In genomic region chr19:4088065-4088679, GRCh38 we compare ENCODE assay signal across 16 cellular contexts. TPM values are rescaled to one million over a fixed set of nuclear protein-coding genes. Genes with fewer than 3 reads are reported as not detected.
DNase-seq lines count a peak whose midpoint lies in the region; ATAC-seq and TF ChIP-seq lines count a peak whose summit lies in the region.
"Had no signal": no experiment of that assay in that cellular context is flagged by ENCODE, and none has a peak within 500 bp of the region (broad histone marks: within the 10 kb centered on the region; RNA-seq: fewer than 3 reads in every experiment).

No MANE protein-coding gene starts in this region.

- H3K79me1 ChIP-seq in trophoblast cell (ENCODE audit: low read length): peaks cover 22% of the 10 kb centered on the region

- POLR2A ChIA-PET in CD8-positive, alpha-beta memory T cell (lab: Charles Lee): interaction anchor here (0.6 to 2.1 kb wide), 10 partner anchors 11 to 385 kb away, joined by 3 to 27 read pairs (median 5); partner anchors contain the start of genes PIAS4 and ZBTB7A
- POLR2A ChIA-PET in PC-9 (lab: Charles Lee; ENCODE audit: unreplicated experiment): no interaction called here

- no peak overlapping the region for H3K4ac ChIP-seq in trophoblast cell (ENCODE audit: low read depth, low read length)

- no peak overlapping the region for H2BK120ac ChIP-seq in trophoblast cell (ENCODE audit: insufficient read depth, low read length, poor library complexity)

- peaks cover 1% of the 10 kb centered on the region for H3K79me2 ChIP-seq in trophoblast cell (ENCODE audit: control insufficient read depth, insufficient read depth, low read length, poor library complexity)
- no peaks in the 10 kb centered on the region for H3K79me2 ChIP-seq in PC-9 (ENCODE audit: low read depth)

- H3K9ac ChIP-seq in trophoblast cell (ENCODE audit: low read length): no peak overlapping the region

- H3K23ac ChIP-seq in trophoblast cell (ENCODE audit: low read length): no peak overlapping the region

- WGBS in trophoblast cell (ENCODE audit: extremely low coverage, insufficient coverage, insufficient read length): no CpG with 5 or more reads among the region's 24 CpGs

- H3K4me1 Mint-ChIP-seq in CD8-positive, alpha-beta memory T cell: peaks cover 39 to 65% (median 51%) of the 10 kb centered on the region in 3 donors
- H3K4me1 Mint-ChIP-seq in activated naive CD8-positive, alpha-beta T cell treated with anti-CD3 and anti-CD28 coated beads, Interleukin-2, amount 50 U/mL, for 24 hours: peaks cover 55% of the 10 kb centered on the region

- H3K4me3 Mint-ChIP-seq in CD8-positive, alpha-beta memory T cell: peak overlapping the region; percentile 69 to 78 (median 73)
- H3K4me3 Mint-ChIP-seq in activated naive CD8-positive, alpha-beta T cell treated with anti-CD3 and anti-CD28 coated beads, Interleukin-2, amount 50 U/mL, for 24 hours: no peak overlapping the region
- H3K4me3 Mint-ChIP-seq: memory B cell had no signal

- H3K14ac ChIP-seq in trophoblast cell (ENCODE audit: low read length): peak overlapping the region; percentile 66

- H3K27ac Mint-ChIP-seq in CD8-positive, alpha-beta memory T cell: peak overlapping the region; percentile 81 to 96 (median 94)
- peak overlapping the region; percentile 88 for H3K27ac Mint-ChIP-seq in activated naive CD8-positive, alpha-beta T cell treated with anti-CD3 and anti-CD28 coated beads, Interleukin-2, amount 50 U/mL, for 24 hours

- no peak overlapping the region for H2BK5ac ChIP-seq in trophoblast cell (ENCODE audit: low read depth, low read length, poor library complexity)

- H3K4me1 ChIP-seq in CD8-positive, alpha-beta memory T cell (ENCODE audit: insufficient read depth, low read length): peaks cover 61% of the 10 kb centered on the region
- H3K4me1 ChIP-seq in trophoblast cell (ENCODE audit: control insufficient read depth in 1 of 2, insufficient read depth in 2 of 2, low read length in 2 of 2) (peaks cover 28 to 36% of the 10 kb centered on the region in 2 experiments), PC-9 (replicated peaks; ENCODE audit: insufficient read depth) (peaks cover 28% of the 10 kb centered on the region)
- H3K4me1 ChIP-seq: tibial artery had no signal

- H3F3A ChIP-seq in PC-9 (ENCODE audit: insufficient read depth, low read depth): peaks cover 23% of the 10 kb centered on the region; the same call in 1 of the 2 replicates

- peak overlapping the region; percentile 69 for H2BK12ac ChIP-seq in trophoblast cell (ENCODE audit: low read length)

- peaks cover 0 to 2% (median 0%) of the 10 kb centered on the region in 3 donors for H3K36me3 Mint-ChIP-seq in CD8-positive, alpha-beta memory T cell
- peaks cover 4% of the 10 kb centered on the region for H3K36me3 Mint-ChIP-seq in activated naive CD8-positive, alpha-beta T cell treated with anti-CD3 and anti-CD28 coated beads, Interleukin-2, amount 50 U/mL, for 24 hours (ENCODE audit: low read depth)

- no peak overlapping the region for H3K27ac ChIP-seq in CD8-positive, alpha-beta memory T cell (ENCODE audit: low read depth, low read length)
- H3K27ac ChIP-seq in HL-60 (replicated peaks): peak overlapping the region; percentile 32; the same call in 1 of the 2 replicates
- no peak overlapping the region for H3K27ac ChIP-seq in trophoblast cell (ENCODE audit: low read depth, low read length)
- no peak overlapping the region for H3K27ac ChIP-seq in PC-9
- H3K27ac ChIP-seq: C4-2B, epithelial cell of prostate, tibial artery had no signal

- no TSS peak for BruUV-seq in PC-9 (replicated peaks; lab: Mats Ljungman, UMichigan)

- H3K27me3 Mint-ChIP-seq in CD8-positive, alpha-beta memory T cell: no peaks in the 10 kb centered on the region
- H3K27me3 Mint-ChIP-seq in activated naive CD8-positive, alpha-beta T cell treated with anti-CD3 and anti-CD28 coated beads, Interleukin-2, amount 50 U/mL, for 24 hours: no peaks in the 10 kb centered on the region
- H3K27me3 Mint-ChIP-seq: memory B cell had no signal

- intact Hi-C loops in PC-9 (cut with micrococcal nuclease; ENCODE audit: unreplicated experiment): no loop called here

- H3K4me2 ChIP-seq in trophoblast cell (ENCODE audit: low read length) (no peak overlapping the region), PC-9 (no peak overlapping the region)

- H3K9me3 Mint-ChIP-seq in CD8-positive, alpha-beta memory T cell: no peaks in the 10 kb centered on the region
- no peaks in the 10 kb centered on the region for H3K9me3 Mint-ChIP-seq in activated naive CD8-positive, alpha-beta T cell treated with anti-CD3 and anti-CD28 coated beads, Interleukin-2, amount 50 U/mL, for 24 hours
- H3K9me3 Mint-ChIP-seq: activated naive CD4-positive, alpha-beta T cell treated with anti-CD3 and anti-CD28 coated beads, Interleukin-2, amount 50 U/mL, for 72 hours; memory B cell had no signal

- H4K8ac ChIP-seq in trophoblast cell (ENCODE audit: low read depth, low read length): no peak overlapping the region

- no peaks in the 10 kb centered on the region for H3K9me2 ChIP-seq in PC-9 (ENCODE audit: insufficient read depth)

- no peak overlapping the region for H2AK5ac ChIP-seq in trophoblast cell (ENCODE audit: low read length)

- ATAC-seq in activated naive CD8-positive, alpha-beta T cell treated with anti-CD3 and anti-CD28 coated beads, Interleukin-2, amount 50 U/mL, for 24 hours: no peak
- no peak for ATAC-seq in HG02870 (IDR thresholded peaks at IDR 0.05; ENCODE audit: unreplicated experiment)
- ATAC-seq: Right ventricle myocardium inferior had no signal

- peak overlapping the region; percentile 57 for H3K18ac ChIP-seq in trophoblast cell (ENCODE audit: low read length)

- TF ChIP-seq CTCF in HL-60 (IDR thresholded peaks at IDR 0.05; ENCODE audit: insufficient read depth, low read length) (no peak), PC-9 (conservative IDR thresholded peaks at IDR 0.05) (no peak)

- DNase-seq in CD8-positive, alpha-beta memory T cell: no peak
- no peak for DNase-seq in HL-60 (ENCODE audit: low read depth in 1 of 2, low spot score in 1 of 2)
- no peak for DNase-seq in activated naive CD8-positive, alpha-beta T cell treated with anti-CD3 and anti-CD28 coated beads, Interleukin-2, amount 50 U/mL, for 24 hours
- DNase-seq in trophoblast cell: no peak
- no peak for DNase-seq in COR-L47 (lab: John Stamatoyannopoulos, UW)
- no peak for DNase-seq in PC-9
- DNase-seq: activated CD4-positive, alpha-beta T cell treated with anti-CD3 and anti-CD28 coated beads, Interleukin-2, amount 50 U/mL, for 4 hours; NCI-H82; T1000; tibial artery had no signal

- H4K20me1 ChIP-seq in PC-9 (ENCODE audit: insufficient read depth): no peaks in the 10 kb centered on the region

- H3K36me3 ChIP-seq in CD8-positive, alpha-beta memory T cell (ENCODE audit: insufficient read depth, low read length): no peaks in the 10 kb centered on the region
- H3K36me3 ChIP-seq in trophoblast cell (ENCODE audit: control insufficient read depth in 1 of 2, insufficient read depth in 2 of 2, low read length in 2 of 2) (peaks cover 28 to 35% of the 10 kb centered on the region in 2 experiments), PC-9 (ENCODE audit: low read depth) (no peaks in the 10 kb centered on the region)

- H3K27me3 ChIP-seq in CD8-positive, alpha-beta memory T cell (ENCODE audit: insufficient read depth, low read length, poor library complexity, severe bottlenecking): no peaks in the 10 kb centered on the region
- H3K27me3 ChIP-seq in HL-60 (ENCODE audit: insufficient read depth, poor library complexity, severe bottlenecking): no peaks in the 10 kb centered on the region
- no peaks in the 10 kb centered on the region for H3K27me3 ChIP-seq in trophoblast cell (ENCODE audit: insufficient read depth, low read length)
- H3K27me3 ChIP-seq in PC-9 (ENCODE audit: insufficient read depth, low read depth): no peaks in the 10 kb centered on the region

- no peak overlapping the region for H4K12ac ChIP-seq in trophoblast cell (ENCODE audit: low read depth, low read length)

- CTCF ChIA-PET in CD8-positive, alpha-beta memory T cell (lab: Charles Lee): interaction anchor here (0.8 to 3.0 kb wide), 8 partner anchors 9 to 52 kb away, joined by 3 to 23 read pairs (median 6); no protein-coding TSS in a partner anchor
- CTCF ChIA-PET in PC-9 (lab: Charles Lee): interaction anchor here (0.6 kb wide), 1 partner anchor 760 kb away, joined by 5 read pairs; no protein-coding TSS in a partner anchor

- H4K91ac ChIP-seq in trophoblast cell (ENCODE audit: low read depth, low read length): peak overlapping the region; percentile 36

- no peaks in the 10 kb centered on the region for H3K9me3 ChIP-seq in CD8-positive, alpha-beta memory T cell (ENCODE audit: low read length)
- H3K9me3 ChIP-seq in trophoblast cell (ENCODE audit: insufficient read depth, low read depth, low read length): no peaks in the 10 kb centered on the region
- no peaks in the 10 kb centered on the region for H3K9me3 ChIP-seq in PC-9 (ENCODE audit: insufficient read depth, low read depth)
- H3K9me3 ChIP-seq: tibial artery had no signal

- no peak overlapping the region for H3K4me3 ChIP-seq in CD8-positive, alpha-beta memory T cell (ENCODE audit: low read length)
- H3K4me3 ChIP-seq in HL-60 (replicated peaks; ENCODE audit: insufficient read depth, low read length) (no peak overlapping the region), trophoblast cell (ENCODE audit: low read depth, low read length) (no peak overlapping the region), PC-9 (no peak overlapping the region)
- H3K4me3 ChIP-seq: tibial artery had no signal

- H2AFZ ChIP-seq in trophoblast cell (ENCODE audit: insufficient read depth, low read length, poor library complexity) (peak overlapping the region; percentile 31), PC-9 (no peak overlapping the region)

RNA-seq across cellular contexts. Expression of gene ZBTB7A, which starts 21.5 kb away (rescaled TPM):
- total RNA-seq in CD8-positive, alpha-beta memory T cell: 10 to 100 TPM; 44.1 to 46.8 TPM
- 86.1 TPM for polyA plus RNA-seq in CD8-positive, alpha-beta memory T cell
- polyA plus RNA-seq in trophoblast cell (2013): 33.3 and 34.5 TPM in 2 replicates
- 41.2 and 48.2 TPM in 2 replicates for total RNA-seq in PC-9 (2021)

RNA-seq across cellular contexts. Expression of gene MAP2K2, which starts 35.8 kb away (rescaled TPM):
- total RNA-seq in CD8-positive, alpha-beta memory T cell: 100 to 1,000 TPM; 161 to 164 TPM
- 122 TPM for polyA plus RNA-seq in CD8-positive, alpha-beta memory T cell
- polyA plus RNA-seq in trophoblast cell (2013): 150 and 155 TPM in 2 replicates
- total RNA-seq in PC-9 (2021): 160 and 211 TPM in 2 replicates
